In the genomic region with DNA sequence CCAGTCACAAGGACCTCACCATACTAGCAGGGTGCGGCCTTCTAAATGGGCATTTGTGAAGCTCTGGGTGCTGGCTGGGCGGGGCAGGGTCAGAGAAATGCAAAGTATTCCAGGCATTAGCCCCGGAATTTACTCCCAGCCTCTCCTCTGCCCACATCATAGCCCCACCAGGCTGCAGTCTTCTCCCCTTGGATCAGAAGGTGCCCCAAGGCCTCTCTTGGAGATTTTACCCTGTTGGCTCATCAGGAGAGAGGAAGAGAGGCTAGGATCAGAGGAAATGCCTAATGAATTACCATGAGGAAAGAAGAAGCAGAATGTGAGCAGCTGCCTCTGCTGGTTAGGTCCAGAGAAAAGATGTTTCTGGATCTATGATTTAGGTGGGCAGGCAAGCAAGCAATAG, we compare ENCODE assay signal across 15 cellular contexts.
DNase-seq lines count a peak whose midpoint lies in the region; ATAC-seq and TF ChIP-seq lines count a peak whose summit lies in the region.
"Had no signal": no experiment of that assay in that cellular context is flagged by ENCODE, and none has a peak within 500 bp of the region (broad histone marks: within the 10 kb centered on the region; RNA-seq: fewer than 3 reads in every experiment).

No MANE protein-coding gene starts in this region.

- no peaks in the 10 kb centered on the region for H3K79me2 ChIP-seq in neural progenitor cell (ENCODE audit: low read depth)

- peak overlapping the region; percentile 52 for H2AFZ ChIP-seq in neural progenitor cell (replicated peaks)

- H3K27me3 Mint-ChIP-seq in neural progenitor cell (ENCODE audit: insufficient read depth, low read depth) = peaks cover 8% of the 10 kb centered on the region
- H3K27me3 Mint-ChIP-seq in T-helper 2 cell treated with Interferon-gamma antibody and Interleukin-4, amounts not matched to agents 5 μg/mL and 100 μg/mL, for 36 hours (ENCODE audit: low read depth) = peaks cover 10% of the 10 kb centered on the region

- H3K27me3 ChIP-seq in RWPE2 (ENCODE audit: insufficient read depth, poor library complexity, severe bottlenecking) (no peaks in the 10 kb centered on the region), neural progenitor cell (no peaks in the 10 kb centered on the region)
- H3K27me3 ChIP-seq: adrenal gland, esophagus muscularis mucosa had no signal

- no peaks in the 10 kb centered on the region for H3K9me3 Mint-ChIP-seq in neural progenitor cell
- no peaks in the 10 kb centered on the region for H3K9me3 Mint-ChIP-seq in T-helper 2 cell treated with Interferon-gamma antibody and Interleukin-4, amounts not matched to agents 5 μg/mL and 100 μg/mL, for 36 hours

- H3K4me3 ChIP-seq in RWPE2 (ENCODE audit: severe bottlenecking) (no peak overlapping the region), neural progenitor cell (no peak overlapping the region)
- H3K4me3 ChIP-seq: adrenal gland, esophagus muscularis mucosa, spleen had no signal

- peak; percentile 81 for ATAC-seq in RWPE2 (ENCODE audit: low read depth)
- ATAC-seq in HG03342 (IDR thresholded peaks at IDR 0.05; ENCODE audit: unreplicated experiment) = no peak
- ATAC-seq in GM21367 (IDR thresholded peaks at IDR 0.05; ENCODE audit: unreplicated experiment) = no peak
- ATAC-seq in left lobe of liver = no peak

- no peak overlapping the region for H3K9ac ChIP-seq in neural progenitor cell

- H3F3A ChIP-seq in neural progenitor cell (ENCODE audit: low read depth) = no peaks in the 10 kb centered on the region

- no peaks in the 10 kb centered on the region for H3K9me3 ChIP-seq in RWPE2 (ENCODE audit: severe bottlenecking)
- no peaks in the 10 kb centered on the region for H3K9me3 ChIP-seq in neural progenitor cell (ENCODE audit: low read depth)
- H3K9me3 ChIP-seq: adrenal gland, esophagus muscularis mucosa, spleen had no signal

- no peak overlapping the region for H3K4me3 Mint-ChIP-seq in neural progenitor cell
- no peak overlapping the region for H3K4me3 Mint-ChIP-seq in T-helper 2 cell treated with Interferon-gamma antibody and Interleukin-4, amounts not matched to agents 5 μg/mL and 100 μg/mL, for 36 hours

- H3K4me1 ChIP-seq in RWPE2 (ENCODE audit: insufficient read depth, poor library complexity, severe bottlenecking) = peaks cover 44% of the 10 kb centered on the region
- H3K4me1 ChIP-seq in neural progenitor cell = peaks cover 7% of the 10 kb centered on the region
- H3K4me1 ChIP-seq: spleen had no signal

- H3K36me3 ChIP-seq in RWPE2 (ENCODE audit: low read depth) = no peaks in the 10 kb centered on the region
- no peaks in the 10 kb centered on the region for H3K36me3 ChIP-seq in neural progenitor cell
- H3K36me3 ChIP-seq: adrenal gland, esophagus muscularis mucosa, spleen had no signal

- H3K27ac ChIP-seq in RWPE2 (ENCODE audit: poor library complexity, severe bottlenecking) (peak overlapping the region; percentile 86), epithelial cell of prostate (peak overlapping the region; percentile 85), neural progenitor cell (no peak overlapping the region)
- H3K27ac ChIP-seq: esophagus muscularis mucosa, spleen had no signal

- H3K4me2 ChIP-seq in neural progenitor cell = no peak overlapping the region

- no peak overlapping the region for H3K27ac Mint-ChIP-seq in neural progenitor cell
- H3K27ac Mint-ChIP-seq in T-helper 2 cell treated with Interferon-gamma antibody and Interleukin-4, amounts not matched to agents 5 μg/mL and 100 μg/mL, for 36 hours = no peak overlapping the region

- peaks cover 12% of the 10 kb centered on the region for H3K4me1 Mint-ChIP-seq in neural progenitor cell
- no peaks in the 10 kb centered on the region for H3K4me1 Mint-ChIP-seq in T-helper 2 cell treated with Interferon-gamma antibody and Interleukin-4, amounts not matched to agents 5 μg/mL and 100 μg/mL, for 36 hours (ENCODE audit: low read depth)

- no peaks in the 10 kb centered on the region for H3K36me3 Mint-ChIP-seq in neural progenitor cell
- no peaks in the 10 kb centered on the region for H3K36me3 Mint-ChIP-seq in T-helper 2 cell treated with Interferon-gamma antibody and Interleukin-4, amounts not matched to agents 5 μg/mL and 100 μg/mL, for 36 hours (ENCODE audit: low read depth)

- DNase-seq in EL (peak; percentile 99), RWPE2 (ENCODE audit: low spot score) (peak; percentile 87), epithelial cell of prostate (ENCODE audit: low read depth, low spot score) (no peak), neural progenitor cell (ENCODE audit: low spot score) (no peak), left lobe of liver (ENCODE audit: low spot score) (no peak)
- no peak for DNase-seq in T-helper 2 cell treated with Interferon-gamma antibody and Interleukin-4, amounts not matched to agents 5 μg/mL and 100 μg/mL, for 36 hours (ENCODE audit: low spot score)
- DNase-seq: adrenal gland; MV-4-11; NCI-H526 treated with DMSO at 0.1 percent for 48 hours; spleen; stimulated activated CD8-positive, alpha-beta memory T cell treated with anti-CD3 and anti-CD28 coated beads, Interleukin-4, amount 100 ng/mL, for 48 hours; T-helper 1 cell had no signal

- no peaks in the 10 kb centered on the region for H4K20me1 ChIP-seq in neural progenitor cell (ENCODE audit: low read depth)

- peak; percentile 25 for TF ChIP-seq CTCF in RWPE2 (IDR thresholded peaks at IDR 0.05; ENCODE audit: poor library complexity, severe bottlenecking)
- no peak for TF ChIP-seq CTCF in neural progenitor cell (IDR thresholded peaks at IDR 0.05)

Comparison
In these comparisons a context has a peak if more than half of its experiments do, and no peak if none do; other contexts are left out.
1. DNase-seq: peak in EL (single experiment) and RWPE2 (single experiment); none in epithelial cell of prostate (single experiment), neural progenitor cell (single experiment), T-helper 2 cell treated with Interferon-gamma antibody and Interleukin-4, amounts not matched to agents 5 μg/mL and 100 μg/mL, for 36 hours (single experiment) and left lobe of liver (single experiment).